In genomic region chr6:136726837-136727557, GRCh38 we compare ENCODE assay signal across 16 cellular contexts.
"Had no signal": no experiment of that assay in that cellular context is flagged by ENCODE, and none has a peak within 500 bp of the region (broad histone marks: within the 10 kb centered on the region; RNA-seq: fewer than 3 reads in every experiment).

No MANE protein-coding gene starts in this region.

- H3K4me1 ChIP-seq: upper lobe of right lung had no signal

- H3K9me3 ChIP-seq: mucosa of descending colon, ovary, thoracic aorta, upper lobe of right lung had no signal

- H3K27me3 Mint-ChIP-seq: activated T-helper 17 cell treated with anti-CD3 and anti-CD28 coated beads, Interleukin-2, amount 50 U/mL, for 72 hours; naive thymus-derived CD4-positive, alpha-beta T cell had no signal

- H3K4me3 Mint-ChIP-seq: activated T-helper 17 cell treated with anti-CD3 and anti-CD28 coated beads, Interleukin-2, amount 50 U/mL, for 72 hours; naive thymus-derived CD4-positive, alpha-beta T cell had no signal

- DNase-seq: activated CD4-positive, CD25-positive, alpha-beta regulatory T cell; activated naive CD4-positive, alpha-beta T cell treated with Interleukin-2 at 50 U/mL for 16 hours; aorta; dermis blood vessel endothelial cell; head of caudate nucleus; mucosa of descending colon; naive thymus-derived CD4-positive, alpha-beta T cell; ovary; stimulated activated CD4-positive, alpha-beta T cell treated with anti-CD3 and anti-CD28 coated beads, Interleukin-1b, Interleukin-23, amount 100 ng/mL, for 48 hours; T-helper 2 cell; upper lobe of right lung had no signal

- H3K36me3 ChIP-seq: ovary, thoracic aorta, upper lobe of right lung had no signal

- H3K27ac ChIP-seq: ovary, thoracic aorta, upper lobe of right lung had no signal

- H3K27me3 ChIP-seq: ovary, upper lobe of right lung had no signal

- H3K9me3 Mint-ChIP-seq: activated T-helper 17 cell treated with anti-CD3 and anti-CD28 coated beads, Interleukin-2, amount 50 U/mL, for 72 hours had no signal

- FAIRE-seq: bronchial epithelial cell, frontal cortex, TTC549 had no signal

- H3K4me3 ChIP-seq: mucosa of descending colon, ovary, thoracic aorta, upper lobe of right lung had no signal

- ATAC-seq: activated T-helper 17 cell treated with anti-CD3 and anti-CD28 coated beads, Interleukin-2, amount 50 U/mL, for 72 hours; mucosa of descending colon; naive thymus-derived CD4-positive, alpha-beta T cell; upper lobe of right lung had no signal

- H3K27ac Mint-ChIP-seq: activated T-helper 17 cell treated with anti-CD3 and anti-CD28 coated beads, Interleukin-2, amount 50 U/mL, for 72 hours had no signal
